17 cellular contexts compared by ENCODE assay signal in the genomic region with DNA sequence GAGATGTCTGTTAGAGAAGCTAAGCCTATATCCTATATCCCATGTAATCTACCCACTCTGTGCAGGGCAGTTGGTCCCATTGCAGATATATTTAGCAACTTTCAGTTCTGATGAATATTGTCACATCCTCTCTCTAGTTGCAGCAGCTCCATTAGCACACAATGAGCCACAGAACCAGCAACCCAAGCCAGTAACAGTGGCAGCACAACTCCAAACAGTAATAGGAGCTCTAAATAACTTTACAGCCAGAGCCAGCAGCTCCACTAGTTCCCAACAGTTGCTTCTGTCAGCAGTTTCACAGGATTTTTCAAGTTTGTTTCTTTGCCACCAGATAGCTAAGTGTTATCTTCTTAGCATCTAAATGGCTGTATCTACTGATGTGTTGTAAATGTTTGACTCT.
A peak's percentile ranks its signal among the peaks of the same experiment; 100 is the strongest.
DNase-seq lines count a peak whose midpoint lies in the region; ATAC-seq and TF ChIP-seq lines count a peak whose summit lies in the region.
"Had no signal": no experiment of that assay in that cellular context is flagged by ENCODE, and none has a peak within 500 bp of the region (broad histone marks: within the 10 kb centered on the region; RNA-seq: fewer than 3 reads in every experiment).

No MANE protein-coding gene starts in this region.

- H2BK15ac ChIP-seq in mesenchymal stem cell (ENCODE audit: low read depth, poor library complexity, severe bottlenecking) = no peak overlapping the region

- peak overlapping the region; percentile 54 for H3K27ac ChIP-seq in 22Rv1
- H3K27ac ChIP-seq in mesenchymal stem cell (ENCODE audit: low read length, poor library complexity, severe bottlenecking) = no peak overlapping the region
- no peak overlapping the region for H3K27ac ChIP-seq in Peyer's patch
- H3K27ac ChIP-seq: BLaER1 treated with 17β-estradiol and CSF1 and Interleukin-3, amounts not matched to agents 10 nM and 100 nM had no signal

- ATAC-seq in naive thymus-derived CD8-positive, alpha-beta T cell = no peak

- no peaks in the 10 kb centered on the region for H3K27me3 Mint-ChIP-seq in nephron progenitor cell (ENCODE audit: low read depth, poor library complexity)
- no peaks in the 10 kb centered on the region for H3K27me3 Mint-ChIP-seq in naive thymus-derived CD8-positive, alpha-beta T cell
- H3K27me3 Mint-ChIP-seq: CD4-positive, alpha-beta T cell; CD8-positive, alpha-beta memory T cell had no signal

- no peaks in the 10 kb centered on the region for H3K36me3 Mint-ChIP-seq in nephron progenitor cell (ENCODE audit: low read depth)
- no peaks in the 10 kb centered on the region for H3K36me3 Mint-ChIP-seq in naive thymus-derived CD8-positive, alpha-beta T cell
- H3K36me3 Mint-ChIP-seq: CD14-positive monocyte; CD8-positive, alpha-beta memory T cell had no signal

- H3K9me3 Mint-ChIP-seq in nephron progenitor cell = no peaks in the 10 kb centered on the region
- peaks cover 0 to 40% (median 8%) of the 10 kb centered on the region in 9 donors for H3K9me3 Mint-ChIP-seq in naive thymus-derived CD8-positive, alpha-beta T cell
- H3K9me3 Mint-ChIP-seq: HFFc6 had no signal

- no peak for TF ChIP-seq CTCF in 22Rv1 (IDR thresholded peaks at IDR 0.05)
- TF ChIP-seq CTCF in nephron progenitor cell (IDR thresholded peaks at IDR 0.05) = no peak
- TF ChIP-seq CTCF in Peyer's patch (IDR thresholded peaks at IDR 0.05) = no peak

- POLR2A ChIA-PET in naive thymus-derived CD8-positive, alpha-beta T cell (lab: Charles Lee) = no interaction called here

- TF ChIP-seq POLR2A in Peyer's patch (IDR thresholded peaks at IDR 0.05) = no peak

- H3K9ac ChIP-seq in mesenchymal stem cell (ENCODE audit: low read length) = no peak overlapping the region
- H3K9ac ChIP-seq: BLaER1 treated with 17β-estradiol and CSF1 and Interleukin-3, amounts not matched to agents 10 nM and 100 nM had no signal

- H3K79me1 ChIP-seq in mesenchymal stem cell (replicated peaks; ENCODE audit: low read length, poor library complexity, severe bottlenecking) = peaks cover 1% of the 10 kb centered on the region

- no peak overlapping the region for H2AFZ ChIP-seq in mesenchymal stem cell (ENCODE audit: low read depth, low read length)

- H4K8ac ChIP-seq in mesenchymal stem cell (ENCODE audit: low read length) = no peak overlapping the region

- peaks cover 11% of the 10 kb centered on the region for H3K4me1 Mint-ChIP-seq in nephron progenitor cell
- no peaks in the 10 kb centered on the region for H3K4me1 Mint-ChIP-seq in naive thymus-derived CD8-positive, alpha-beta T cell
- H3K4me1 Mint-ChIP-seq: CD14-positive monocyte; CD8-positive, alpha-beta memory T cell had no signal

- H3K4me2 ChIP-seq in mesenchymal stem cell (ENCODE audit: low read length, poor library complexity, severe bottlenecking) = no peak overlapping the region
- H3K4me2 ChIP-seq: BLaER1 treated with 17β-estradiol and CSF1 and Interleukin-3, amounts not matched to agents 10 nM and 100 nM had no signal

- no peak overlapping the region for H2BK5ac ChIP-seq in mesenchymal stem cell (ENCODE audit: low read depth, low read length, poor library complexity, severe bottlenecking)

- H3K4ac ChIP-seq in mesenchymal stem cell (ENCODE audit: low read depth in 1 of 2, low read length in 2 of 2) = no peak overlapping the region

- no peak overlapping the region for H4K91ac ChIP-seq in mesenchymal stem cell (ENCODE audit: low read length)

- no peak overlapping the region for H2BK120ac ChIP-seq in mesenchymal stem cell (ENCODE audit: low read depth, low read length)

- no peak overlapping the region for H2AK5ac ChIP-seq in mesenchymal stem cell (ENCODE audit: low read length, severe bottlenecking)

- no peak overlapping the region for H3K4me3 Mint-ChIP-seq in nephron progenitor cell
- H3K4me3 Mint-ChIP-seq in naive thymus-derived CD8-positive, alpha-beta T cell = no peak overlapping the region
- H3K4me3 Mint-ChIP-seq: CD14-positive monocyte; CD4-positive, alpha-beta T cell; CD8-positive, alpha-beta memory T cell; HFFc6 had no signal

- H3K27me3 ChIP-seq in mesenchymal stem cell (ENCODE audit: control insufficient read depth in 1 of 2, insufficient read depth in 1 of 2, low read length in 2 of 2) = no peaks in the 10 kb centered on the region
- H3K27me3 ChIP-seq in Peyer's patch = no peaks in the 10 kb centered on the region
- H3K27me3 ChIP-seq: BE2C; BLaER1 treated with 17β-estradiol and CSF1 and Interleukin-3, amounts not matched to agents 10 nM and 100 nM had no signal

- H3K4me3 ChIP-seq in mesenchymal stem cell (ENCODE audit: insufficient read depth in 1 of 2, low read depth in 1 of 2, low read length in 2 of 2) (no peak overlapping the region), Peyer's patch (no peak overlapping the region)
- H3K4me3 ChIP-seq: BLaER1 treated with 17β-estradiol and CSF1 and Interleukin-3, amounts not matched to agents 10 nM and 100 nM; HAP-1 had no signal

- no peak overlapping the region for H3K14ac ChIP-seq in mesenchymal stem cell (ENCODE audit: low read length in 2 of 2)

- H3K36me3 ChIP-seq in mesenchymal stem cell (ENCODE audit: control insufficient read depth in 1 of 2, insufficient read depth in 2 of 2, low read depth in 1 of 2, low read length in 2 of 2) (no peaks in the 10 kb centered on the region), Peyer's patch (no peaks in the 10 kb centered on the region)
- H3K36me3 ChIP-seq: BE2C; BLaER1 treated with 17β-estradiol and CSF1 and Interleukin-3, amounts not matched to agents 10 nM and 100 nM; HAP-1 had no signal

- H2BK12ac ChIP-seq in mesenchymal stem cell (ENCODE audit: low read length in 2 of 2) = no peak overlapping the region

- H3K18ac ChIP-seq in mesenchymal stem cell (ENCODE audit: low read depth in 1 of 2, low read length in 2 of 2) = no peak overlapping the region

- no peaks in the 10 kb centered on the region for H3K9me3 ChIP-seq in mesenchymal stem cell (ENCODE audit: control insufficient read depth, low read length)
- no peaks in the 10 kb centered on the region for H3K9me3 ChIP-seq in Peyer's patch
- H3K9me3 ChIP-seq: BE2C; BLaER1 treated with 17β-estradiol and CSF1 and Interleukin-3, amounts not matched to agents 10 nM and 100 nM; HAP-1 had no signal

- no peaks in the 10 kb centered on the region for H3K4me1 ChIP-seq in mesenchymal stem cell (ENCODE audit: control insufficient read depth, insufficient read depth, low read depth, low read length)
- no peaks in the 10 kb centered on the region for H3K4me1 ChIP-seq in Peyer's patch
- H3K4me1 ChIP-seq: BE2C; BLaER1 treated with 17β-estradiol and CSF1 and Interleukin-3, amounts not matched to agents 10 nM and 100 nM; HAP-1 had no signal

- peak; percentile 47 for DNase-seq in Ammon's horn (ENCODE audit: low spot score)
- peak; percentile 39 for DNase-seq in mesenchymal stem cell
- DNase-seq in nephron progenitor cell = no peak
- DNase-seq in middle frontal gyrus (ENCODE audit: extremely low spot score, low spot score) = no peak
- DNase-seq in naive thymus-derived CD8-positive, alpha-beta T cell = no peak
- no peak for DNase-seq in Peyer's patch
- DNase-seq: BE2C; CD4-positive, alpha-beta T cell; CD8-positive, alpha-beta memory T cell; DMS 273 treated with DMSO at 0.1 percent for 48 hours; DND-41; GOT3; HFFc6 had no signal

- H3K23ac ChIP-seq in mesenchymal stem cell (ENCODE audit: low read length in 2 of 2) = no peak overlapping the region

- peak overlapping the region; percentile 78 for H3K27ac Mint-ChIP-seq in nephron progenitor cell
- H3K27ac Mint-ChIP-seq in naive thymus-derived CD8-positive, alpha-beta T cell = no peak overlapping the region
- H3K27ac Mint-ChIP-seq: CD14-positive monocyte; CD4-positive, alpha-beta T cell; CD8-positive, alpha-beta memory T cell; HFFc6 had no signal

Comparison
In these comparisons a context has a peak if more than half of its experiments do, and no peak if none do; other contexts are left out.
1. DNase-seq: peak in Ammon's horn (single experiment) and mesenchymal stem cell (single experiment); none in nephron progenitor cell (single experiment), middle frontal gyrus (single experiment), naive thymus-derived CD8-positive, alpha-beta T cell (0 of 10) and Peyer's patch (0 of 3).